ENCODE assay signal across 8 cellular contexts in genomic region chr15:59372352-59373211, GRCh38. TPM values are rescaled to one million over a fixed set of nuclear protein-coding genes. Genes with fewer than 3 reads are reported as not detected.
A peak's percentile ranks its signal among the peaks of the same experiment; 100 is the strongest.
DNase-seq lines count a peak whose midpoint lies in the region; ATAC-seq and TF ChIP-seq lines count a peak whose summit lies in the region.

Gene MYO1E, minus strand, starts transcription at chr15:59372871. Its CDS starts 371 bp downstream, at chr15:59372500.

- H2AFZ ChIP-seq in GM23338, result peak within 1 kb of the TSS; percentile 16; the same call in 1 of the 2 replicates

- peaks cover 11% of the 10 kb centered on the region for H3K27me3 ChIP-seq in GM23338 (ENCODE audit: insufficient read depth)
- H3K27me3 ChIP-seq in MG63, result no peaks in the 10 kb centered on the region
- no peaks in the 10 kb centered on the region for H3K27me3 ChIP-seq in SJSA1 (replicated peaks)
- no peaks in the 10 kb centered on the region for H3K27me3 ChIP-seq in body of pancreas

- H3K9me3 ChIP-seq in MG63 (no peaks in the 10 kb centered on the region), SJSA1 (replicated peaks) (no peaks in the 10 kb centered on the region), body of pancreas (no peaks in the 10 kb centered on the region)

- TF ChIP-seq CTCF in GM23338 (conservative IDR thresholded peaks at IDR 0.05; ENCODE audit: low read depth in 2 of 2), result no peak
- no peak for TF ChIP-seq CTCF in body of pancreas (IDR thresholded peaks at IDR 0.05)
- TF ChIP-seq CTCF in progenitor cell of endocrine pancreas (IDR thresholded peaks at IDR 0.05; ENCODE audit: unreplicated experiment), result no peak

- H4K20me1 ChIP-seq in GM23338 (replicated peaks; ENCODE audit: insufficient read depth), result peaks cover 31% of the 10 kb centered on the region

- H3K4me3 Mint-ChIP-seq in GM23338 (peak within 1 kb of the TSS; percentile 81), progenitor cell of endocrine pancreas (ENCODE audit: low read depth) (peak within 1 kb of the TSS; percentile 95)

- H3K4me1 Mint-ChIP-seq in GM23338 (peaks cover 14% of the 10 kb centered on the region; the same call in 2 of the 3 replicates), progenitor cell of endocrine pancreas (ENCODE audit: low read depth) (peaks cover 14% of the 10 kb centered on the region)

- ATAC-seq in GM23338 (peak; percentile 91), body of pancreas (peak; percentile 91), GM19467 (IDR thresholded peaks at IDR 0.05; ENCODE audit: unreplicated experiment) (no peak)

- DNase-seq in GDM1 (lab: John Stamatoyannopoulos, UW) (peak; percentile 18), GM23338 (ENCODE audit: low spot score) (peak; percentile 98), MG63 (peak; percentile 93), SJSA1 (ENCODE audit: low read depth in 1 of 2, low spot score in 2 of 2) (peak; percentile 92 to 93), body of pancreas (peak; percentile 88 to 96 (median 94)), hippocampal formation (lab: John Stamatoyannopoulos, UW) (peak; percentile 91 to 99), progenitor cell of endocrine pancreas (ENCODE audit: low spot score, unreplicated experiment) (peak; percentile 80)

- H3K27me3 Mint-ChIP-seq in GM23338 (ENCODE audit: insufficient read depth, low read depth, poor library complexity), result peaks cover 22% of the 10 kb centered on the region
- peaks cover 8% of the 10 kb centered on the region for H3K27me3 Mint-ChIP-seq in progenitor cell of endocrine pancreas

- no peaks in the 10 kb centered on the region; the same call in 1 of the 2 replicates for H3F3A ChIP-seq in GM23338 (replicated peaks; ENCODE audit: low read depth)

- H3K4me1 ChIP-seq in GM23338 (ENCODE audit: insufficient read depth), result peaks cover 11% of the 10 kb centered on the region
- H3K4me1 ChIP-seq in SJSA1 (replicated peaks), result peaks cover 14% of the 10 kb centered on the region
- peaks cover 11% of the 10 kb centered on the region for H3K4me1 ChIP-seq in body of pancreas

- H3K36me3 ChIP-seq in GM23338 (ENCODE audit: insufficient read depth) (no peaks in the 10 kb centered on the region), MG63 (no peaks in the 10 kb centered on the region; the same call in 1 of the 2 replicates), SJSA1 (peaks cover 18% of the 10 kb centered on the region), body of pancreas (replicated peaks in 1 of 2; ENCODE audit: insufficient read depth in 1 of 2, low read depth in 2 of 2) (no peaks in the 10 kb centered on the region)

- peak; percentile 95 to 98 (median 98) for TF ChIP-seq POLR2A in body of pancreas (IDR thresholded peaks at IDR 0.05)

- H3K9me2 ChIP-seq in GM23338 (ENCODE audit: insufficient read depth), result no peaks in the 10 kb centered on the region

- peaks cover 40% of the 10 kb centered on the region for H3K79me2 ChIP-seq in GM23338 (replicated peaks; ENCODE audit: insufficient read depth)

- peak within 1 kb of the TSS; percentile 93 for H3K27ac ChIP-seq in GM23338 (ENCODE audit: low read depth)
- peak within 1 kb of the TSS; percentile 63 for H3K27ac ChIP-seq in SJSA1
- peak within 1 kb of the TSS; percentile 96 to 98 (median 97) for H3K27ac ChIP-seq in body of pancreas

- intact Hi-C loops in body of pancreas (cut with DNase I), result no loop called here

- peak within 1 kb of the TSS; percentile 97 for H3K4me2 ChIP-seq in GM23338

- H3K9me3 Mint-ChIP-seq in GM23338 (no peaks in the 10 kb centered on the region), progenitor cell of endocrine pancreas (ENCODE audit: low read depth) (no peaks in the 10 kb centered on the region)

- WGBS in body of pancreas, 2 donors, result 0% methylated on average over 11 to 73 of the region's 74 CpGs

- H3K27ac Mint-ChIP-seq in GM23338 (peak within 1 kb of the TSS; percentile 96), progenitor cell of endocrine pancreas (peak within 1 kb of the TSS; percentile 98)

- no peaks in the 10 kb centered on the region; the same call in 2 of the 3 replicates for H3K36me3 Mint-ChIP-seq in GM23338 (ENCODE audit: low read depth)
- no peaks in the 10 kb centered on the region for H3K36me3 Mint-ChIP-seq in progenitor cell of endocrine pancreas (ENCODE audit: insufficient read depth)

- peak within 1 kb of the TSS; percentile 55 for H3K4me3 ChIP-seq in GM23338
- H3K4me3 ChIP-seq in MG63, result peak within 1 kb of the TSS; percentile 79
- peak within 1 kb of the TSS; percentile 84 for H3K4me3 ChIP-seq in SJSA1
- H3K4me3 ChIP-seq in body of pancreas, result peak within 1 kb of the TSS; percentile 86 to 96

TF ChIP-seq in GM23338, 12 proteins besides CTCF, POLR2A, EP300 and RAD21 (continues in another document):
- peak; percentile 58 for TF ChIP-seq ETS1 (IDR thresholded peaks at IDR 0.05)
- no peak for TF ChIP-seq EZH2 (IDR thresholded peaks at IDR 0.05; ENCODE audit: low read depth, unreplicated experiment)
- TF ChIP-seq STAT1 (IDR thresholded peaks at IDR 0.05; ENCODE audit: unreplicated experiment), result no peak
- TF ChIP-seq ZNF462 (CRISPR knock-in tag; IDR thresholded peaks at IDR 0.05), result no peak
- no peak for TF ChIP-seq NANOG (IDR thresholded peaks at IDR 0.05; ENCODE audit: borderline replicate concordance)
- TF ChIP-seq JUNB (IDR thresholded peaks at IDR 0.05; ENCODE audit: unreplicated experiment), result no peak

RNA-seq across cellular contexts. Expression of gene MYO1E, which starts in this region (rescaled TPM):
- total RNA-seq in GM23338 (2014; rRNA removed; shearing (Covaris generic)), result 99.4 and 131 TPM in 2 replicates
- polyA plus RNA-seq in GM23338 (2016; fragmentation: Nextera tagmentation; extraction: Ambion mirVana), result 68.3 and 70.7 TPM in 2 replicates
- total RNA-seq in MG63 (2014; rRNA removed; shearing (Covaris generic); ENCODE audit: low replicate concordance), result 45.1 and 96.3 TPM in 2 replicates
- total RNA-seq in SJSA1 (2014; rRNA removed; shearing (Covaris generic)), result 111 and 122 TPM in 2 replicates
- total RNA-seq in body of pancreas, result 10 to 100 TPM; 14.0 to 48.5 TPM
- total RNA-seq in progenitor cell of endocrine pancreas, result 40.4 and 42.3 TPM in 2 replicates

Comparison
In these comparisons a context has a peak if more than half of its experiments do, and no peak if none do; other contexts are left out.
1. DNase-seq: peak in every context shown above with its lines; median percentile 98 in GM23338; 95 in hippocampal formation; 94 in body of pancreas; 93 in MG63; 92 in SJSA1; 80 in progenitor cell of endocrine pancreas; 18 in GDM1.